ENCODE assay signal across 28 cellular contexts in the genomic region with DNA sequence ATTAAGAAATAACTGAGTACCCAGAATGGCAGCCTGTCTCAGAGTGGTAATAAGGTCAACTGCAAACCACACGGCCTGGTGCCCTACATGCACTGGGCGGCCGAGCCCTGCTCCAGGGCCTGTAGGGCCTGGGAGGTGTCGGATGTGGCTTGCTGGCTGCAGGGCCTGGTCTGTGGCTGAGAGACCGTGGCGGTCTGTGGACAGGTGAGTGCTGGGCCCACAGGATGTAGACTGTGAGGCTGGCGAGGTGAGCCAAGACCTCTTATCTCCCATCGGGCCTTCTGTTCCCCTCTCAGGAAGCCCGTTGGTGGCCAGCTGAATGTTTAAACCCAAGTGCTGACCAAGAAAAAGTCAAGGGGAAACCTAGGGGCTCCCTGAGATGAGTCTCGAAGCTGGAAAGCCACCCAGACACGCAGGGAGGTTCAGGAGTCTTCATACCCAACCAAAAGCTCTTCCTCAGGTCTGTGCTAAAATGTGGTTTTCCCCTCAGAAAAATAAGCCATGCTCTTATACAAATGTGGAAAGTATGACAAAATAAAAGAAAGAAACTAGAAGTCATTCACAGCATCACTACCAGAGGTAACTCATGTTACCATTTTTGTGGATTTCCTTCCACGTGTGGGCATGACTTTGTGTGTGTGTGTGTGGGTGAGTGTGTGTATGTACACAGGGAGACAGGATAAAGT. TPM values are rescaled to one million over a fixed set of nuclear protein-coding genes. Genes with fewer than 3 reads are reported as not detected.
DNase-seq lines count a peak whose midpoint lies in the region; ATAC-seq and TF ChIP-seq lines count a peak whose summit lies in the region.
"Had no signal": no experiment of that assay in that cellular context is flagged by ENCODE, and none has a peak within 500 bp of the region (broad histone marks: within the 10 kb centered on the region; RNA-seq: fewer than 3 reads in every experiment).

No MANE protein-coding gene starts in this region.

- no peaks in the 10 kb centered on the region for H3K4me1 ChIP-seq in CD8-positive, alpha-beta T cell (ENCODE audit: insufficient read depth, low read length)
- H3K4me1 ChIP-seq: gastrocnemius medialis, pancreas, transverse colon had no signal

- no peaks in the 10 kb centered on the region for H3K36me3 ChIP-seq in CD8-positive, alpha-beta T cell (ENCODE audit: insufficient read depth, low read length)
- H3K36me3 ChIP-seq: gastrocnemius medialis, pancreas, SJSA1, transverse colon had no signal

- CTCF ChIA-PET in CD8-positive, alpha-beta T cell (lab: Charles Lee) = no interaction called here

- peak in 1 of 7 experiments; percentile 43 for DNase-seq in CD8-positive, alpha-beta T cell
- DNase-seq in T-helper 17 cell = no peak
- peak; percentile 64 to 71 (median 64) for DNase-seq in immature natural killer cell
- peak; percentile 20 for DNase-seq in stimulated activated CD8-positive, alpha-beta memory T cell treated with anti-CD3 and anti-CD28 coated beads, Interleukin-4, amount 100 ng/mL, for 48 hours
- no peak for DNase-seq in NCI-H1417 (lab: John Stamatoyannopoulos, UW)
- DNase-seq in NCI-H2171 (lab: John Stamatoyannopoulos, UW) = no peak
- DNase-seq: activated gamma-delta T cell treated with Interleukin-2 at 50 U/mL for 16 hours, activated T-cell treated with anti-CD3 and anti-CD28 coated beads for 4 hours, C1 segment of cervical spinal cord, cerebellar nuclear complex, COR-L47, gastrocnemius medialis, H7, NCI-H1092 treated with DMSO at 0.1 percent for 48 hours, NCI-H187, NCI-H2171 treated with DMSO at 0.1 percent for 48 hours, NCI-H510A treated with DMSO at 0.1 percent for 48 hours, nephron progenitor cell, RPMI8226, small intestine, transverse colon had no signal

- TF ChIP-seq CTCF in CD8-positive, alpha-beta T cell (IDR thresholded peaks at IDR 0.05) = no peak

- no peak for ATAC-seq in CD8-positive, alpha-beta T cell
- ATAC-seq in T-helper 17 cell = no peak
- no peak for ATAC-seq in GM19351 (IDR thresholded peaks at IDR 0.05; ENCODE audit: unreplicated experiment)
- ATAC-seq: gastrocnemius medialis, K562, pancreas had no signal

- H3K27me3 ChIP-seq in CD8-positive, alpha-beta T cell (ENCODE audit: insufficient read depth, low read length) = no peaks in the 10 kb centered on the region
- H3K27me3 ChIP-seq: SJSA1, transverse colon had no signal

- intact Hi-C loops in CD8-positive, alpha-beta T cell (cut with DNase I, micrococcal nuclease) = no loop called here

- H3K4me3 Mint-ChIP-seq in CD8-positive, alpha-beta T cell = no peak overlapping the region
- H3K4me3 Mint-ChIP-seq in T-helper 17 cell (no peak overlapping the region), immature natural killer cell (peak overlapping the region in 4 of 5 donors; percentile 1 to 63 (median 38))
- H3K4me3 Mint-ChIP-seq: brain, nephron progenitor cell had no signal

- POLR2A ChIA-PET in CD8-positive, alpha-beta T cell (lab: Charles Lee) = no interaction called here

- no peak overlapping the region for H3K27ac ChIP-seq in CD8-positive, alpha-beta T cell (ENCODE audit: low read depth, low read length)
- H3K27ac ChIP-seq: dorsolateral prefrontal cortex, gastrocnemius medialis, pancreas, SJSA1, transverse colon had no signal

- peaks cover 5% of the 10 kb centered on the region for H3K4me1 Mint-ChIP-seq in CD8-positive, alpha-beta T cell (ENCODE audit: low read depth)
- H3K4me1 Mint-ChIP-seq in T-helper 17 cell (peaks cover 3% of the 10 kb centered on the region), immature natural killer cell (peaks cover 32 to 33% of the 10 kb centered on the region in 2 donors)
- H3K4me1 Mint-ChIP-seq: brain had no signal

- no peaks in the 10 kb centered on the region for H3K27me3 Mint-ChIP-seq in CD8-positive, alpha-beta T cell (ENCODE audit: low read depth)
- H3K27me3 Mint-ChIP-seq in T-helper 17 cell (peaks cover 16% of the 10 kb centered on the region), immature natural killer cell (ENCODE audit: low read depth in 3 of 3) (peaks cover 20 to 31% (median 25%) of the 10 kb centered on the region in 3 donors)

- no peak overlapping the region for H3K4me3 ChIP-seq in CD8-positive, alpha-beta T cell (ENCODE audit: low read depth, low read length)
- H3K4me3 ChIP-seq: dorsolateral prefrontal cortex, gastrocnemius medialis, K562, lung, pancreas, SJSA1, transverse colon had no signal

- no peaks in the 10 kb centered on the region for H3K36me3 Mint-ChIP-seq in CD8-positive, alpha-beta T cell
- H3K36me3 Mint-ChIP-seq in T-helper 17 cell (ENCODE audit: low read depth) (no peaks in the 10 kb centered on the region), immature natural killer cell (peaks cover 0 to 4% (median 0%) of the 10 kb centered on the region in 3 donors)
- H3K36me3 Mint-ChIP-seq: brain had no signal

- peak overlapping the region; percentile 33 for H3K27ac Mint-ChIP-seq in CD8-positive, alpha-beta T cell
- H3K27ac Mint-ChIP-seq in T-helper 17 cell = peak overlapping the region; percentile 6
- peak overlapping the region in 5 of 6 donors; percentile 1 to 67 (median 47) for H3K27ac Mint-ChIP-seq in immature natural killer cell
- H3K27ac Mint-ChIP-seq: nephron progenitor cell had no signal

- no peaks in the 10 kb centered on the region for H3K9me3 Mint-ChIP-seq in CD8-positive, alpha-beta T cell
- peaks cover 0 to 8% (median 2%) of the 10 kb centered on the region in 6 donors for H3K9me3 Mint-ChIP-seq in immature natural killer cell

- H3K9me3 ChIP-seq in CD8-positive, alpha-beta T cell (ENCODE audit: low read length) = no peaks in the 10 kb centered on the region
- H3K9me3 ChIP-seq in T-helper 17 cell (ENCODE audit: control insufficient read depth, low read length, poor library complexity, severe bottlenecking) = no peaks in the 10 kb centered on the region
- H3K9me3 ChIP-seq: gastrocnemius medialis, pancreas, transverse colon had no signal

RNA-seq across cellular contexts. Expression of a gene that starts 47.7 kb away (rescaled TPM):
- 100 to 1,000 TPM; 110 to 121 TPM for total RNA-seq in CD8-positive, alpha-beta T cell
- total RNA-seq in T-helper 17 cell = 10 to 100 TPM; 61.0 to 65.1 TPM
- polyA plus RNA-seq in immature natural killer cell = 10 to 100 TPM in 1 of 3 donors, 1 to 10 TPM in 2; 6.6 to 20.3 (median 9.3) TPM

Comparison
In these comparisons a context has a peak if more than half of its experiments do, and no peak if none do; other contexts are left out.
1. DNase-seq: peak in immature natural killer cell (3 of 3) and stimulated activated CD8-positive, alpha-beta memory T cell treated with anti-CD3 and anti-CD28 coated beads, Interleukin-4, amount 100 ng/mL, for 48 hours (single experiment); none in T-helper 17 cell (0 of 3), NCI-H1417 (0 of 3) and NCI-H2171 (single experiment).
2. H3K4me3 Mint-ChIP-seq: peak in immature natural killer cell (4 of 5); none in CD8-positive, alpha-beta T cell (single experiment) and T-helper 17 cell (single experiment).
3. Peak in every context shown above with its lines, with median percentiles within 50 percentile points of each other: H3K27ac Mint-ChIP-seq.